In genomic region chr12:119071638-119072231, GRCh38 we compare ENCODE assay signal across 1 cellular context.
TF ChIP-seq lines count a peak whose summit lies in the region.

No MANE protein-coding gene starts in this region.

TF ChIP-seq in SK-N-SH treated with all-trans-retinoic acid at 6 μM for 48 hours, 23 proteins besides CTCF, POLR2A, EP300 and RAD21 (continued from another document):
- TF ChIP-seq ZFP3 (CRISPR knock-in tag; IDR thresholded peaks at IDR 0.05) (no peak), POU6F1 (CRISPR knock-in tag; IDR thresholded peaks at IDR 0.05; ENCODE audit: borderline replicate concordance, low read depth) (no peak), TCF4 (CRISPR knock-in tag; IDR thresholded peaks at IDR 0.05; ENCODE audit: borderline replicate concordance) (no peak; the same call in 1 of the 2 replicates), PATZ1 (CRISPR knock-in tag; IDR thresholded peaks at IDR 0.05; ENCODE audit: borderline replicate concordance) (no peak), CREB5 (CRISPR knock-in tag; IDR thresholded peaks at IDR 0.05; ENCODE audit: low read depth) (no peak), ZC3H10 (CRISPR knock-in tag; IDR thresholded peaks at IDR 0.05) (no peak), TOX (CRISPR knock-in tag; IDR thresholded peaks at IDR 0.05; ENCODE audit: borderline replicate concordance) (no peak), CSDC2 (CRISPR knock-in tag; IDR thresholded peaks at IDR 0.05) (no peak), ZNF565 (CRISPR knock-in tag; conservative IDR thresholded peaks at IDR 0.05; ENCODE audit: low read depth) (no peak)
